In genomic region chr3:132445812-132446211, GRCh38 we compare ENCODE assay signal across 10 cellular contexts. TPM values are rescaled to one million over a fixed set of nuclear protein-coding genes. Genes with fewer than 3 reads are reported as not detected.
DNase-seq lines count a peak whose midpoint lies in the region; ATAC-seq and TF ChIP-seq lines count a peak whose summit lies in the region.
"Had no signal": no experiment of that assay in that cellular context is flagged by ENCODE, and none has a peak within 500 bp of the region (broad histone marks: within the 10 kb centered on the region; RNA-seq: fewer than 3 reads in every experiment).

No MANE protein-coding gene starts in this region.

- no peak overlapping the region for H2BK5ac ChIP-seq in mesenchymal stem cell (ENCODE audit: low read depth, low read length, poor library complexity, severe bottlenecking)

- intact Hi-C loops in transverse colon (cut with DNase I; ENCODE audit: low total_unique reads) = no loop called here

- peak; percentile 80 for DNase-seq in GF-D8 (lab: John Stamatoyannopoulos, UW)
- DNase-seq in Kasumi-1 (lab: John Stamatoyannopoulos, UW) = peak; percentile 24 to 25
- peak; percentile 23 for DNase-seq in astrocyte of the spinal cord (ENCODE audit: low read depth, low spot score)
- peak; percentile 83 for DNase-seq in mesenchymal stem cell
- DNase-seq in NCI-H187 treated with DMSO at 0.1 percent for 48 hours (lab: John Stamatoyannopoulos, UW) = no peak
- no peak for DNase-seq in transverse colon
- no peak for DNase-seq in SHP77 treated with DMSO at 0.1 percent for 48 hours (lab: John Stamatoyannopoulos, UW)
- DNase-seq: activated gamma-delta T cell; stimulated activated CD4-positive, alpha-beta T cell treated with anti-CD3 and anti-CD28 coated beads, Interleukin-2, amount 100 ng/mL, for 24 hours had no signal

- H3K18ac ChIP-seq in mesenchymal stem cell (ENCODE audit: low read depth in 1 of 2, low read length in 2 of 2) = no peak overlapping the region

- TF ChIP-seq CTCF in astrocyte of the spinal cord (IDR thresholded peaks at IDR 0.05; ENCODE audit: low read depth, low read length) (no peak), transverse colon (IDR thresholded peaks at IDR 0.05) (no peak)

- H3K79me1 ChIP-seq in mesenchymal stem cell (replicated peaks; ENCODE audit: low read length, poor library complexity, severe bottlenecking) = peaks cover 16% of the 10 kb centered on the region

- H3K4ac ChIP-seq in mesenchymal stem cell (ENCODE audit: low read depth in 1 of 2, low read length in 2 of 2) = no peak overlapping the region

- H3K9me3 ChIP-seq in mesenchymal stem cell (ENCODE audit: control insufficient read depth, low read length) = no peaks in the 10 kb centered on the region
- H3K9me3 ChIP-seq in transverse colon = no peaks in the 10 kb centered on the region

- TF ChIP-seq EP300 in transverse colon (IDR thresholded peaks at IDR 0.05; ENCODE audit: low read depth) = no peak

- no peak for TF ChIP-seq POLR2A in transverse colon (IDR thresholded peaks at IDR 0.05)

- H3K36me3 ChIP-seq in mesenchymal stem cell (ENCODE audit: control insufficient read depth in 1 of 2, insufficient read depth in 2 of 2, low read depth in 1 of 2, low read length in 2 of 2) (peaks cover 0 to 33% of the 10 kb centered on the region in 2 experiments), transverse colon (peaks cover 0 to 8% (median 2%) of the 10 kb centered on the region in 4 donors)

- H3K27me3 ChIP-seq in mesenchymal stem cell (ENCODE audit: control insufficient read depth in 1 of 2, insufficient read depth in 1 of 2, low read length in 2 of 2) (no peaks in the 10 kb centered on the region), transverse colon (no peaks in the 10 kb centered on the region)

- H2AK5ac ChIP-seq in mesenchymal stem cell (ENCODE audit: low read length, severe bottlenecking) = no peak overlapping the region

- no peak overlapping the region for H4K91ac ChIP-seq in mesenchymal stem cell (ENCODE audit: low read length)

- no peak overlapping the region for H3K23ac ChIP-seq in mesenchymal stem cell (ENCODE audit: low read length in 2 of 2)

- in situ Hi-C loops in astrocyte of the spinal cord (cut with HindIII; ENCODE audit: low sequenced_read_pairs) (no loop called here), transverse colon (cut with MboI; ENCODE audit: low pct_ligation_motif_present in 1 of 4, low pct_unique_long_range_greater_than_20kb in 1 of 4, low sequenced_read_pairs in 3 of 4) (no loop called here)

- H3K4me3 ChIP-seq in astrocyte of the spinal cord (ENCODE audit: low read depth, low read length) (no peak overlapping the region), mesenchymal stem cell (ENCODE audit: insufficient read depth in 1 of 2, low read depth in 1 of 2, low read length in 2 of 2) (no peak overlapping the region), transverse colon (no peak overlapping the region)

- no peak for ATAC-seq in GM18867 (IDR thresholded peaks at IDR 0.05; ENCODE audit: unreplicated experiment)

- H3K4me1 ChIP-seq in mesenchymal stem cell (ENCODE audit: control insufficient read depth, insufficient read depth, low read depth, low read length) = peaks cover 2% of the 10 kb centered on the region
- peaks cover 4 to 29% (median 12%) of the 10 kb centered on the region in 4 donors for H3K4me1 ChIP-seq in transverse colon

- no peak overlapping the region for H2AFZ ChIP-seq in mesenchymal stem cell (ENCODE audit: low read depth, low read length)

- H3K27ac ChIP-seq in mesenchymal stem cell (ENCODE audit: low read length, poor library complexity, severe bottlenecking) (no peak overlapping the region), transverse colon (no peak overlapping the region)

- no peak overlapping the region for H2BK120ac ChIP-seq in mesenchymal stem cell (ENCODE audit: low read depth, low read length)

- no peak overlapping the region for H2BK12ac ChIP-seq in mesenchymal stem cell (ENCODE audit: low read length in 2 of 2)

- no peak overlapping the region for H3K9ac ChIP-seq in mesenchymal stem cell (ENCODE audit: low read length)

- H3K14ac ChIP-seq in mesenchymal stem cell (ENCODE audit: low read length in 2 of 2) = no peak overlapping the region

- H2BK15ac ChIP-seq in mesenchymal stem cell (ENCODE audit: low read depth, poor library complexity, severe bottlenecking) = no peak overlapping the region

- H4K8ac ChIP-seq in mesenchymal stem cell (ENCODE audit: low read length) = no peak overlapping the region

- H3K4me2 ChIP-seq in mesenchymal stem cell (ENCODE audit: low read length, poor library complexity, severe bottlenecking) = no peak overlapping the region

RNA-seq across cellular contexts. Expression of gene DNAJC13, which starts 28.5 kb away (rescaled TPM):
- 28.5 TPM for polyA plus RNA-seq in mesenchymal stem cell (2013, experiment 1 of 2)
- polyA plus RNA-seq in mesenchymal stem cell (2013, experiment 2 of 2) = 28.5 TPM
- 10 to 100 TPM; 44.9 to 68.1 (median 65.5) TPM for total RNA-seq in transverse colon

Comparison
In these comparisons a context has a peak if more than half of its experiments do, and no peak if none do; other contexts are left out.
1. DNase-seq: peak in GF-D8 (single experiment), Kasumi-1 (2 of 2), astrocyte of the spinal cord (single experiment) and mesenchymal stem cell (single experiment); none in NCI-H187 treated with DMSO at 0.1 percent for 48 hours (single experiment), transverse colon (single experiment) and SHP77 treated with DMSO at 0.1 percent for 48 hours (single experiment).